8 cellular contexts compared by ENCODE assay signal in genomic region chr6:85354761-85355618, GRCh38.
DNase-seq lines count a peak whose midpoint lies in the region; ATAC-seq, FAIRE-seq and TF ChIP-seq lines count a peak whose summit lies in the region.

No MANE protein-coding gene starts in this region.

- BruUV-seq in endothelial cell of umbilical vein (replicated peaks; lab: Mats Ljungman, UMichigan) = no TSS peak

- no peaks in the 10 kb centered on the region for H3K9me1 ChIP-seq in endothelial cell of umbilical vein (replicated peaks; ENCODE audit: control insufficient read depth, extremely low read depth, insufficient read depth, low read length)

- DNase-seq in C1 segment of cervical spinal cord (lab: John Stamatoyannopoulos, UW) = peak in 10 of 14 donors; percentile 1 to 49 (median 10)
- peak; percentile 18 for DNase-seq in GM19239 (ENCODE audit: insufficient read length, low spot score)
- DNase-seq in NCI-H82 treated with DMSO at 0.1 percent for 48 hours (lab: John Stamatoyannopoulos, UW; ENCODE audit: unreplicated experiment) = peak; percentile 45
- peak; percentile 18 to 65 (median 45) for DNase-seq in activated CD8-positive, alpha-beta memory T cell treated with anti-CD3 and anti-CD28 coated beads for 48 hours (ENCODE audit: low read depth in 2 of 3, low spot score in 2 of 3)
- peak; percentile 78 for DNase-seq in endothelial cell of umbilical vein (ENCODE audit: low read depth, low spot score)
- peak; percentile 46 for DNase-seq in naive B cell

- no peak overlapping the region for H2AFZ ChIP-seq in endothelial cell of umbilical vein (ENCODE audit: low read depth, low read length)

- H3K4me1 ChIP-seq in endothelial cell of umbilical vein (ENCODE audit: control insufficient read depth, extremely low read depth, insufficient read depth, low read length) = no peaks in the 10 kb centered on the region

- no peak overlapping the region for H3K4me3 ChIP-seq in endothelial cell of umbilical vein (replicated peaks in 1 of 3; ENCODE audit: insufficient read depth in 1 of 3, low read depth in 1 of 3, low read length in 3 of 3)

- CTCF ChIA-PET in endothelial cell of umbilical vein (lab: Charles Lee) = interaction anchor here (0.6 to 5.3 kb wide), 29 partner anchors 10 to 222 kb away, joined by 3 to 210 read pairs (median 4); partner anchors contain the start of gene NT5E

- no peak for TF ChIP-seq POLR2A in endothelial cell of umbilical vein (IDR thresholded peaks at IDR 0.05; ENCODE audit: low read depth, low read length)

- intact Hi-C loops in endothelial cell of umbilical vein (cut with micrococcal nuclease) = loop anchor here (1.0 to 5.0 kb wide), 9 partner anchors 48 to 322 kb away; partner anchors contain the start of genes NT5E, SNX14 and SYNCRIP

- TF ChIP-seq CTCF in endothelial cell of umbilical vein (IDR thresholded peaks at IDR 0.05; ENCODE audit: extremely low read depth in 1 of 2, insufficient read depth in 1 of 2, low read depth in 1 of 2, low read length in 2 of 2) = peak; percentile 80 to 92

- H3K27ac ChIP-seq in endothelial cell of umbilical vein (ENCODE audit: insufficient read depth, low read depth, low read length) = no peak overlapping the region

- H3K79me2 ChIP-seq in endothelial cell of umbilical vein (ENCODE audit: control insufficient read depth, insufficient read depth, low read length) = no peaks in the 10 kb centered on the region

- H3K27me3 Mint-ChIP-seq in naive B cell = peaks cover 0 to 6% (median 3%) of the 10 kb centered on the region in 3 donors
- H3K27me3 Mint-ChIP-seq in stimulated activated memory B cell treated with anti-CD40 and anti-IgM and Interleukin-4, amounts not matched to agents 10 μg/mL and 1 μg/mL and 100 μg/mL, for 72 hours = no peaks in the 10 kb centered on the region

- no peaks in the 10 kb centered on the region for H3K4me1 Mint-ChIP-seq in naive B cell
- no peaks in the 10 kb centered on the region for H3K4me1 Mint-ChIP-seq in stimulated activated memory B cell treated with anti-CD40 and anti-IgM and Interleukin-4, amounts not matched to agents 10 μg/mL and 1 μg/mL and 100 μg/mL, for 72 hours

- no peak overlapping the region for H3K27ac Mint-ChIP-seq in naive B cell
- H3K27ac Mint-ChIP-seq in stimulated activated memory B cell treated with anti-CD40 and anti-IgM and Interleukin-4, amounts not matched to agents 10 μg/mL and 1 μg/mL and 100 μg/mL, for 72 hours = no peak overlapping the region

- no peaks in the 10 kb centered on the region for H3K9me3 Mint-ChIP-seq in naive B cell
- no peaks in the 10 kb centered on the region for H3K9me3 Mint-ChIP-seq in stimulated activated memory B cell treated with anti-CD40 and anti-IgM and Interleukin-4, amounts not matched to agents 10 μg/mL and 1 μg/mL and 100 μg/mL, for 72 hours

- no peak overlapping the region for H3K4me3 Mint-ChIP-seq in naive B cell
- no peak overlapping the region for H3K4me3 Mint-ChIP-seq in stimulated activated memory B cell treated with anti-CD40 and anti-IgM and Interleukin-4, amounts not matched to agents 10 μg/mL and 1 μg/mL and 100 μg/mL, for 72 hours

- FAIRE-seq in GM19239 (lab: Jason Lieb, UNC) (peak; percentile 80), endothelial cell of umbilical vein (lab: Jason Lieb, UNC) (peak; percentile 87)

- dilution Hi-C loops in endothelial cell of umbilical vein (cut with MboI; ENCODE audit: extremely low pct_ligation_motif_present, low sequenced_read_pairs) = loop anchor here (25.0 kb wide), 1 partner anchor 107 kb away; the partner anchor contains the start of gene NT5E

- H3K36me3 Mint-ChIP-seq in naive B cell = no peaks in the 10 kb centered on the region
- no peaks in the 10 kb centered on the region for H3K36me3 Mint-ChIP-seq in stimulated activated memory B cell treated with anti-CD40 and anti-IgM and Interleukin-4, amounts not matched to agents 10 μg/mL and 1 μg/mL and 100 μg/mL, for 72 hours

- H3K36me3 ChIP-seq in endothelial cell of umbilical vein (ENCODE audit: control insufficient read depth in 2 of 2, extremely low read depth in 1 of 2, insufficient read depth in 2 of 2, low read length in 2 of 2) = no peaks in the 10 kb centered on the region

- no peak overlapping the region for H3K4me2 ChIP-seq in endothelial cell of umbilical vein (ENCODE audit: insufficient read depth, low read length)

- POLR2A ChIA-PET in endothelial cell of umbilical vein (lab: Charles Lee) = interaction anchor here (0.7 kb wide), 1 partner anchor 888 kb away, joined by 5 read pairs; no protein-coding TSS in a partner anchor

- ATAC-seq in HG03432 (IDR thresholded peaks at IDR 0.05; ENCODE audit: unreplicated experiment) (peak; percentile 85), naive B cell (ENCODE audit: low read depth in 2 of 2) (peak; percentile 50 to 67)
- peak; percentile 70 for ATAC-seq in stimulated activated memory B cell treated with anti-CD40 and anti-IgM and Interleukin-4, amounts not matched to agents 10 μg/mL and 1 μg/mL and 100 μg/mL, for 72 hours

- no peak overlapping the region for H3K9ac ChIP-seq in endothelial cell of umbilical vein (replicated peaks; ENCODE audit: extremely low read depth, insufficient read depth, low read length)

- no peaks in the 10 kb centered on the region for H4K20me1 ChIP-seq in endothelial cell of umbilical vein (replicated peaks; ENCODE audit: control insufficient read depth, extremely low read depth, insufficient read depth, low read length)

- H3K9me3 ChIP-seq in endothelial cell of umbilical vein (replicated peaks; ENCODE audit: control insufficient read depth, insufficient read depth, low read length) = no peaks in the 10 kb centered on the region

- no peaks in the 10 kb centered on the region for H3K27me3 ChIP-seq in endothelial cell of umbilical vein (ENCODE audit: control insufficient read depth in 2 of 2, insufficient read depth in 2 of 2, low read length in 2 of 2)

TF ChIP-seq in endothelial cell of umbilical vein, 7 proteins besides CTCF, POLR2A, EP300 and RAD21:
- TF ChIP-seq FOS (IDR thresholded peaks at IDR 0.05; ENCODE audit: borderline replicate concordance, insufficient read depth, low read length) = no peak
- TF ChIP-seq EZH2 (IDR thresholded peaks at IDR 0.05; ENCODE audit: borderline replicate concordance, low read depth, low read length, severe bottlenecking) = no peak
- no peak for TF ChIP-seq MAX (IDR thresholded peaks at IDR 0.05; ENCODE audit: insufficient read depth, insufficient read length)
- no peak for TF ChIP-seq GATA2 (IDR thresholded peaks at IDR 0.05; ENCODE audit: insufficient read depth, insufficient read length, low read depth, low read length)
- TF ChIP-seq MYC (IDR thresholded peaks at IDR 0.05; ENCODE audit: low read depth, low read length) = no peak
- no peak for TF ChIP-seq POLR2AphosphoS5 (IDR thresholded peaks at IDR 0.05; ENCODE audit: insufficient read depth, low read depth, low read length)
- no peak for TF ChIP-seq JUN (IDR thresholded peaks at IDR 0.05; ENCODE audit: borderline replicate concordance, insufficient read depth, insufficient read length, low read depth)

Comparison
In these comparisons a context has a peak if more than half of its experiments do, and no peak if none do; other contexts are left out.
1. DNase-seq: peak in every context shown above with its lines; median percentile 78 in endothelial cell of umbilical vein; 46 in naive B cell; 45 in NCI-H82 treated with DMSO at 0.1 percent for 48 hours; 45 in activated CD8-positive, alpha-beta memory T cell treated with anti-CD3 and anti-CD28 coated beads for 48 hours; 18 in GM19239; 10 in C1 segment of cervical spinal cord.